ENCODE assay signal across 11 cellular contexts in the genomic region with DNA sequence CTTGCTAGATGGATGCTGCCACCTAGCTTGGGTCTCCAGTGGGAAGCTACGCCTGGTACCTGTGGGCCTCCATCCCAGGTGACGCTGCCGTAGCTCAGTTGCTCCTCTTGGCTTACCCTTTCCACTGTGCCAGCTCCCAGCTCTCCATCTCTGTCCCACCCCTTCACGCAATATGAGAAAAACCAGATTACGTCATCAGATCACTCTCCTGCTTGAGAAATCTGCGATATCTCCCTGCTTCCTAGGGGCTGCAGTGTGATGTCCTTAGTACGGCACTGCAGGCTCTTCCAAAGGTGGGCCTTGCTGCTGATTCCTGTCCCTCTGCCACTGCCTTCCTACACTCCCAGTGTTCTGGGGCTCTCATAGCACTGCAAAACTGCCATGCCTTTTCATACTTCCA. TPM values are rescaled to one million over a fixed set of nuclear protein-coding genes. Genes with fewer than 3 reads are reported as not detected.
"Had no signal": no experiment of that assay in that cellular context is flagged by ENCODE, and none has a peak within 500 bp of the region (broad histone marks: within the 10 kb centered on the region; RNA-seq: fewer than 3 reads in every experiment).

No MANE protein-coding gene starts in this region.

- H2AFZ ChIP-seq: GM23248 had no signal

- H3K4me2 ChIP-seq: KMS-11 had no signal

- H3K9ac ChIP-seq: GM23248, KMS-11 had no signal

- FAIRE-seq: H54 had no signal

- H3K4me3 ChIP-seq: GM23248 had no signal

- DNase-seq: GM23248, GOT3, H9, HCEC 1CT, HFFc6, IMR-90, KBM-7 had no signal

- H3K27ac ChIP-seq: GM23248, HL-60, KMS-11 had no signal

RNA-seq across cellular contexts. Expression of a gene that starts 28.9 kb away (rescaled TPM):
- total RNA-seq: GM23248, H9, HFFc6, HT1080, IMR-90 had no signal
- polyA plus RNA-seq: GM23248, IMR-90 had no signal
